In genomic region chr6:31279647-31280046, GRCh38 we compare ENCODE assay signal across 3 cellular contexts. TPM values are rescaled to one million over a fixed set of nuclear protein-coding genes. Genes with fewer than 3 reads are reported as not detected.
A peak's percentile ranks its signal among the peaks of the same experiment; 100 is the strongest.
DNase-seq lines count a peak whose midpoint lies in the region; ATAC-seq, FAIRE-seq and TF ChIP-seq lines count a peak whose summit lies in the region.
"Not testable (repeated sequence)": the region's sequence is repeated elsewhere in the genome, so short reads cannot be mapped to it uniquely, and the experiment has no call there.

No MANE protein-coding gene starts in this region.

- in situ Hi-C loops in K562 (cut with MboI): not testable (repeated sequence)

- not testable (repeated sequence) for BruUV-seq in K562 (replicated peaks; lab: Mats Ljungman, UMichigan)

- H3K27me3 ChIP-seq in K562 (ENCODE audit: control insufficient read depth in 2 of 2, insufficient read depth in 2 of 2, low read length in 2 of 2): peaks cover 0 to 14% of the 10 kb centered on the region in 2 experiments; a peak in 3 of 5 replicates

- not testable (repeated sequence) for TF ChIP-seq POLR2A in K562 (conservative IDR thresholded peaks at IDR 0.05)

- H3K27me3 Mint-ChIP-seq in activated naive CD4-positive, alpha-beta T cell treated with anti-CD3 and anti-CD28 coated beads, Interleukin-2, amount 50 U/mL, for 24 hours: not testable (repeated sequence)

- TF ChIP-seq RAD21 in K562 (CRISPR knock-in tag; conservative IDR thresholded peaks at IDR 0.05 in 1 of 2, IDR thresholded peaks at IDR 0.05 in 1 of 2): not testable (repeated sequence)

- not testable (repeated sequence) for DNase-seq in K562 (ENCODE audit: extremely low read depth in 1 of 4, low spot score in 3 of 4)

- 2% methylated on average over 3 of the region's 3 CpGs for WGBS in K562 (ENCODE audit: insufficient coverage, low coverage, missing lambda C conversion rate)

- peak overlapping the region; percentile 15 for H3K27ac Mint-ChIP-seq in activated naive CD4-positive, alpha-beta T cell treated with anti-CD3 and anti-CD28 coated beads, Interleukin-2, amount 50 U/mL, for 24 hours

- not testable (repeated sequence) for H3K9me3 ChIP-seq in HEK293 (ENCODE audit: control insufficient read depth, insufficient read depth, low read depth, low read length); K562 (replicated peaks; ENCODE audit: control insufficient read depth, insufficient read depth, low read depth, low read length)

- CTCF ChIA-PET in HEK293 (lab: Yijun Ruan, JAX): interaction anchor here (0.7 to 1.7 kb wide), 2 partner anchors 87 to 96 kb away, joined by 4 to 5 read pairs; no protein-coding TSS in a partner anchor
- CTCF ChIA-PET in K562 (lab: Yijun Ruan, JAX; ENCODE audit: low intra/inter-chr PET ratio): not testable (repeated sequence)

- not testable (repeated sequence) for H3K4me1 Mint-ChIP-seq in activated naive CD4-positive, alpha-beta T cell treated with anti-CD3 and anti-CD28 coated beads, Interleukin-2, amount 50 U/mL, for 24 hours

- not testable (repeated sequence) for FAIRE-seq in K562 (lab: Jason Lieb, UNC)

- not testable (repeated sequence) for H3K36me3 Mint-ChIP-seq in activated naive CD4-positive, alpha-beta T cell treated with anti-CD3 and anti-CD28 coated beads, Interleukin-2, amount 50 U/mL, for 24 hours

- H3K4me1 ChIP-seq in HEK293 (ENCODE audit: control insufficient read depth, insufficient read depth, low read length); K562 (replicated peaks in 1 of 2; ENCODE audit: control insufficient read depth in 2 of 2, insufficient read depth in 2 of 2, low read length in 2 of 2): not testable (repeated sequence)

- not testable (repeated sequence) for H3K4me3 Mint-ChIP-seq in activated naive CD4-positive, alpha-beta T cell treated with anti-CD3 and anti-CD28 coated beads, Interleukin-2, amount 50 U/mL, for 24 hours

- POLR2A ChIA-PET in HEK293 (lab: Yijun Ruan, JAX); K562 (lab: Yijun Ruan, JAX): not testable (repeated sequence)

- not testable (repeated sequence) for H3K36me3 ChIP-seq in HEK293 (ENCODE audit: control insufficient read depth in 2 of 2, insufficient read depth in 1 of 2, low read length in 2 of 2); K562 (ENCODE audit: control insufficient read depth, insufficient read depth, low read length)

- not testable (repeated sequence) for H3K9me1 ChIP-seq in K562 (ENCODE audit: control insufficient read depth, insufficient read depth, low read length)

- not testable (repeated sequence) for H4K20me1 ChIP-seq in K562 (replicated peaks; ENCODE audit: control insufficient read depth, insufficient read depth, low read length)

- H3K27ac ChIP-seq in HEK293 (ENCODE audit: extremely low read depth, low read depth, low read length); K562 (ENCODE audit: extremely low read depth, low read depth, low read length): not testable (repeated sequence)

- not testable (repeated sequence) for ATAC-seq in K562

- TF ChIP-seq EP300 in K562 (IDR thresholded peaks at IDR 0.05; ENCODE audit: low read length): not testable (repeated sequence)

- H3K79me2 ChIP-seq in K562 (ENCODE audit: control insufficient read depth, insufficient read depth, low read length): not testable (repeated sequence)

- H3K9ac ChIP-seq in K562 (ENCODE audit: insufficient read depth in 1 of 2, low read depth in 2 of 2, low read length in 2 of 2): not testable (repeated sequence)

- H2AFZ ChIP-seq in K562 (ENCODE audit: low read depth, low read length): not testable (repeated sequence)

- not testable (repeated sequence) for H3K4me2 ChIP-seq in K562 (ENCODE audit: insufficient read depth, low read length)

- intact Hi-C loops in K562 (cut with micrococcal nuclease): not testable (repeated sequence)

- H3K9me3 Mint-ChIP-seq in activated naive CD4-positive, alpha-beta T cell treated with anti-CD3 and anti-CD28 coated beads, Interleukin-2, amount 50 U/mL, for 24 hours: not testable (repeated sequence)

- H3K4me3 ChIP-seq in HEK293 (ENCODE audit: low read depth, low read length); K562: not testable (repeated sequence)

- TF ChIP-seq CTCF in HEK293 (tag by site-specific recombination; IDR thresholded peaks at IDR 0.05); K562 (IDR thresholded peaks at IDR 0.05 in 2 of 3, conservative IDR thresholded peaks at IDR 0.05 in 1 of 3; ENCODE audit: insufficient read depth in 2 of 3, low read depth in 1 of 3, low read length in 3 of 3): not testable (repeated sequence)

TF ChIP-seq in HEK293, 187 proteins besides CTCF, POLR2A, EP300 and RAD21:
- peak; percentile 97 for TF ChIP-seq ZNF146 (tag by site-specific recombination; IDR thresholded peaks at IDR 0.05)

TF ChIP-seq in K562, 482 proteins besides CTCF, POLR2A, EP300 and RAD21:
- TF ChIP-seq ZNF146 (CRISPR knock-in tag; IDR thresholded peaks at IDR 0.05; ENCODE audit: unreplicated experiment): peak; percentile 34

RNA-seq across cellular contexts. Expression of gene HLA-C, which starts 7.8 kb away (rescaled TPM):
- total RNA-seq in K562 (2011; cell fraction: chromatin; rRNA removed; ENCODE audit: low replicate concordance): 1.8 and 3.2 TPM in 2 replicates
- total RNA-seq in K562 (2011; cell fraction: nucleolus; rRNA removed): 2.8 and 4.5 TPM in 2 replicates
- 2.6 and 5.0 TPM in 2 replicates for total RNA-seq in K562 (2011; cell fraction: nucleoplasm; rRNA removed)
- total RNA-seq in K562 (2014; rRNA removed) (1.7 and 2.4 TPM in 2 replicates), K562 (2014; rRNA removed; fragmentation: Illumina TruSeq; extraction: Trizol) (0.36 and 0.51 TPM in 2 replicates), K562 (2015; rRNA removed; fragmentation: Illumina TruSeq; extraction: Trizol) (0.57 and 1.0 TPM in 2 replicates), K562 (2021) (4.9 and 5.3 TPM in 2 replicates)
- polyA plus RNA-seq in K562 (2011; rRNA removed) (0.83 and 1.7 TPM in 2 replicates), K562 (2014; fragmentation: Illumina TruSeq; extraction: Trizol) (1.1 and 1.2 TPM in 2 replicates), K562 (2014; fragmentation: Nextera tagmentation; extraction: Ambion mirVana) (under 1 TPM; 0.23 to 0.25 TPM), K562 (2014; rRNA removed) (1.4 and 2.4 TPM in 2 replicates)
- polyA plus RNA-seq in K562 (2011; cell fraction: cytosol; rRNA removed): 0.47 and 1.8 TPM in 2 replicates
- polyA plus RNA-seq in K562 (2011; cell fraction: nucleus; rRNA removed): 1.7 and 6.2 TPM in 2 replicates
- 2.6 and 4.8 TPM in 2 replicates for polyA plus RNA-seq in K562 (2012)
- polyA minus RNA-seq in K562 (2011; rRNA and poly(A)+ RNA removed): 0.42 and 0.51 TPM in 2 replicates
- polyA minus RNA-seq in K562 (2011; cell fraction: cytosol; rRNA and poly(A)+ RNA removed): 2.6 and 6.4 TPM in 2 replicates
- 0.40 and 0.56 TPM in 2 replicates for polyA minus RNA-seq in K562 (2011; cell fraction: nucleus; rRNA and poly(A)+ RNA removed)
